1 cellular context compared by ENCODE assay signal in genomic region chr18:3723554-3723953, GRCh38.
TF ChIP-seq lines count a peak whose summit lies in the region.

No MANE protein-coding gene starts in this region.

TF ChIP-seq in K562, 482 proteins besides CTCF, POLR2A, EP300 and RAD21 (continued from another document):
- TF ChIP-seq, protein P1, sequence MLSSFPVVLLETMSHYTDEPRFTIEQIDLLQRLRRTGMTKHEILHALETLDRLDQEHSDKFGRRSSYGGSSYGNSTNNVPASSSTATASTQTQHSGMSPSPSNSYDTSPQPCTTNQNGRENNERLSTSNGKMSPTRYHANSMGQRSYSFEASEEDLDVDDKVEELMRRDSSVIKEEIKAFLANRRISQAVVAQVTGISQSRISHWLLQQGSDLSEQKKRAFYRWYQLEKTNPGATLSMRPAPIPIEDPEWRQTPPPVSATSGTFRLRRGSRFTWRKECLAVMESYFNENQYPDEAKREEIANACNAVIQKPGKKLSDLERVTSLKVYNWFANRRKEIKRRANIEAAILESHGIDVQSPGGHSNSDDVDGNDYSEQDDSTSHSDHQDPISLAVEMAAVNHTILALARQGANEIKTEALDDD (IDR thresholded peaks at IDR 0.05): no peak
